In genomic region chr1:58966103-58966916, GRCh38 we compare ENCODE assay signal across 17 cellular contexts.
DNase-seq lines count a peak whose midpoint lies in the region; ATAC-seq and TF ChIP-seq lines count a peak whose summit lies in the region.
"Had no signal": no experiment of that assay in that cellular context is flagged by ENCODE, and none has a peak within 500 bp of the region (broad histone marks: within the 10 kb centered on the region; RNA-seq: fewer than 3 reads in every experiment).

No MANE protein-coding gene starts in this region.

- H3K4me1 Mint-ChIP-seq in activated B cell treated with CpG ODN at 0.5 μM for 24 hours (peaks cover 66% of the 10 kb centered on the region), neural progenitor cell (peaks cover 13% of the 10 kb centered on the region)

- no peak overlapping the region for H3K9ac ChIP-seq in KMS-11
- no peak overlapping the region for H3K9ac ChIP-seq in neural progenitor cell

- no peaks in the 10 kb centered on the region for H3K27me3 Mint-ChIP-seq in activated B cell treated with CpG ODN at 0.5 μM for 24 hours
- H3K27me3 Mint-ChIP-seq in neural progenitor cell (ENCODE audit: insufficient read depth, low read depth) = no peaks in the 10 kb centered on the region
- H3K27me3 Mint-ChIP-seq: activated T-helper 17 cell treated with anti-CD3 and anti-CD28 coated beads, Interleukin-2, amount 50 U/mL, for 72 hours had no signal

- H3K27ac Mint-ChIP-seq in activated B cell treated with CpG ODN at 0.5 μM for 24 hours = peak overlapping the region; percentile 80
- peak overlapping the region; percentile 7 for H3K27ac Mint-ChIP-seq in neural progenitor cell
- H3K27ac Mint-ChIP-seq: activated T-helper 17 cell treated with anti-CD3 and anti-CD28 coated beads, Interleukin-2, amount 50 U/mL, for 72 hours had no signal

- CTCF ChIA-PET in activated B cell treated with CpG ODN at 0.5 μM for 24 hours (lab: Charles Lee) = no interaction called here

- H3K36me3 ChIP-seq in KMS-11 (ENCODE audit: insufficient read depth) (no peaks in the 10 kb centered on the region), neural progenitor cell (no peaks in the 10 kb centered on the region)
- H3K36me3 ChIP-seq: tibial artery had no signal

- H3K79me2 ChIP-seq in KMS-11 (ENCODE audit: insufficient read depth, low read depth) (no peaks in the 10 kb centered on the region), neural progenitor cell (ENCODE audit: low read depth) (no peaks in the 10 kb centered on the region)

- H3K4me1 ChIP-seq in KMS-11 (ENCODE audit: low read depth, poor library complexity, severe bottlenecking) = peaks cover 59% of the 10 kb centered on the region
- H3K4me1 ChIP-seq in neural progenitor cell = no peaks in the 10 kb centered on the region

- no peak for TF ChIP-seq CTCF in KMS-11 (conservative IDR thresholded peaks at IDR 0.05; ENCODE audit: low read depth, low read length)
- TF ChIP-seq CTCF in activated B cell treated with CpG ODN at 0.5 μM for 24 hours (IDR thresholded peaks at IDR 0.05) = no peak
- no peak for TF ChIP-seq CTCF in neural progenitor cell (IDR thresholded peaks at IDR 0.05)

- no peaks in the 10 kb centered on the region for H3K9me3 ChIP-seq in neural progenitor cell (ENCODE audit: low read depth)
- H3K9me3 ChIP-seq: tibial artery had no signal

- H3F3A ChIP-seq in neural progenitor cell (ENCODE audit: low read depth) = no peaks in the 10 kb centered on the region

- POLR2A ChIA-PET in activated B cell treated with CpG ODN at 0.5 μM for 24 hours (lab: Charles Lee) = interaction anchor here (2.2 to 3.3 kb wide), 2 partner anchors 24 to 182 kb away, joined by 9 to 24 read pairs; partner anchors contain the start of gene JUN

- H3K4me3 Mint-ChIP-seq in activated B cell treated with CpG ODN at 0.5 μM for 24 hours (peak overlapping the region; percentile 39), neural progenitor cell (no peak overlapping the region)
- H3K4me3 Mint-ChIP-seq: activated T-helper 17 cell treated with anti-CD3 and anti-CD28 coated beads, Interleukin-2, amount 50 U/mL, for 72 hours; nephron progenitor cell had no signal

- H3K27me3 ChIP-seq in KMS-11 (ENCODE audit: insufficient read depth, low read depth) (no peaks in the 10 kb centered on the region), neural progenitor cell (no peaks in the 10 kb centered on the region)
- H3K27me3 ChIP-seq: tibial artery had no signal

- H3K4me2 ChIP-seq in KMS-11 (peak overlapping the region; percentile 86; the same call in 1 of the 2 replicates), neural progenitor cell (no peak overlapping the region)

- H3K4me3 ChIP-seq in KMS-11 (IDR thresholded peaks at IDR 0.05; ENCODE audit: insufficient read depth, low read depth, low read length) (no peak overlapping the region), neural progenitor cell (no peak overlapping the region)
- H3K4me3 ChIP-seq: GM12878, tibial artery had no signal

- peak; percentile 0 for DNase-seq in NCI-H1436 (lab: John Stamatoyannopoulos, UW)
- DNase-seq in NCI-H1436 treated with DMSO at 0.1 percent for 48 hours (lab: John Stamatoyannopoulos, UW) = no peak
- DNase-seq in activated B cell treated with CpG ODN at 0.5 μM for 24 hours = no peak
- DNase-seq in neural progenitor cell (ENCODE audit: low spot score) = no peak
- no peak for DNase-seq in stimulated activated CD4-positive, alpha-beta T cell treated with anti-CD3 and anti-CD28 coated beads, Interleukin-4, amount 100 ng/mL, for 24 hours
- no peak for DNase-seq in activated CD4-positive, CD25-positive, alpha-beta regulatory T cell (lab: John Stamatoyannopoulos, UW)
- DNase-seq: foreskin melanocyte, GOT3, NCI-H82, nephron progenitor cell, retina, tibial artery had no signal

- H3K27ac ChIP-seq in KMS-11 = peak overlapping the region; percentile 85; the same call in 1 of the 2 replicates
- H3K27ac ChIP-seq in neural progenitor cell = no peak overlapping the region
- H3K27ac ChIP-seq: 22Rv1 had no signal

- H3K36me3 Mint-ChIP-seq in activated B cell treated with CpG ODN at 0.5 μM for 24 hours (ENCODE audit: low read depth) = no peaks in the 10 kb centered on the region
- H3K36me3 Mint-ChIP-seq in neural progenitor cell = no peaks in the 10 kb centered on the region

- intact Hi-C loops in activated B cell treated with CpG ODN at 0.5 μM for 24 hours (cut with micrococcal nuclease) = loop anchor here (5.0 kb wide), 1 partner anchor 44 kb away; no protein-coding TSS in a partner anchor

- H4K20me1 ChIP-seq in KMS-11 (ENCODE audit: insufficient read depth) = no peaks in the 10 kb centered on the region
- H4K20me1 ChIP-seq in neural progenitor cell (ENCODE audit: low read depth) = no peaks in the 10 kb centered on the region

- no peaks in the 10 kb centered on the region for H3K9me3 Mint-ChIP-seq in activated B cell treated with CpG ODN at 0.5 μM for 24 hours
- H3K9me3 Mint-ChIP-seq in neural progenitor cell = no peaks in the 10 kb centered on the region
- H3K9me3 Mint-ChIP-seq: activated T-helper 17 cell treated with anti-CD3 and anti-CD28 coated beads, Interleukin-2, amount 50 U/mL, for 72 hours had no signal

- ATAC-seq in activated B cell treated with CpG ODN at 0.5 μM for 24 hours (ENCODE audit: low read depth) = no peak
- ATAC-seq in HG02970 (IDR thresholded peaks at IDR 0.05; ENCODE audit: low FRiP score, unreplicated experiment) = no peak
- ATAC-seq: activated T-helper 17 cell treated with anti-CD3 and anti-CD28 coated beads, Interleukin-2, amount 50 U/mL, for 72 hours; GM12878 had no signal

- H2AFZ ChIP-seq in KMS-11 (ENCODE audit: low read depth) = peak overlapping the region; percentile 38; the same call in 1 of the 2 replicates
- H2AFZ ChIP-seq in neural progenitor cell (replicated peaks) = no peak overlapping the region
